8 cellular contexts compared by ENCODE assay signal in the genomic region with DNA sequence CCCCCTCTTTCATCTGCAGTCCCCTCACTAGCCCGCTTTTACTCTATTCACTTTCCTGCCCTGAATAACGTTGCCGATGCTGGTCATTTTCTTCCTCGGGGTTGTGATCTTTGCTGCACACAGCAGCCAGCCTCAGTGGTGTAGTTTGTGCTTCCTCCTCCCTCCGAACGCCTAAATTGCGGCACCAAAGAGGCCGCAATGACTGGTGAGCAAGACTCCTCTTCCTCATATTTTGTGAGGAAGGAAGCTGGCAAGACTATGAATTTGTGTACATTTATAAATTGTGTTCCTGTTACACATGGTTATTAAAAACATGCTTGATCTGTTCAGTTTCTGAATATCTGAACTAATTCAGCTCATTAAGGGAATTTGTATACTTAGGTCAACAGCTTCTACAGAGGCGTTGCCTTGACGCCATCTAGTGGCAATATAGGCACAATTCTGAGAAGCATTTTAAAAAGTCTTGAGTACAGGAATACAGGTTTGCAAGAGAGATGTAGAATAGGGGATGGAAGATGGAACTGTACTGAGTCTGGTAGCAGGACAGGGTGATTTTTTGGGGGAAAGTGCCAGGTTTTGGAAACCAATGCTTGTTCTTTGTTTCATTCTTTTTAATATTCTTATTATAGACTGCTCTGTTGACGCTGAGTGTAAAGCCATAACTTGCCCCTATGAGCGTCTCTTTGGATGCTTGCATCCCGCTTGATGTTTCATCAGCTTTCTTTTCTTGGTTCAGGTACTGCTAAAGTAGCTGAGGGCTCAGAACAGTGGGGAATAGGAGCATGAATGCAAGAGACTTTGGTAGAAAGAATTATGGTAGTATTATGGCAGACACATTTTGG. TPM values are rescaled to one million over a fixed set of nuclear protein-coding genes. Genes with fewer than 3 reads are reported as not detected.
DNase-seq lines count a peak whose midpoint lies in the region; ATAC-seq and TF ChIP-seq lines count a peak whose summit lies in the region.

No MANE protein-coding gene starts in this region.

- ATAC-seq in HG02623 (IDR thresholded peaks at IDR 0.05; ENCODE audit: unreplicated experiment) (peak; percentile 68), T-cell (replicated peaks in 1 of 4) (peak in 1 of 4 experiments; percentile 60), HG03521 (IDR thresholded peaks at IDR 0.05; ENCODE audit: unreplicated experiment) (no peak)

- no peaks in the 10 kb centered on the region for H3K4me1 ChIP-seq in esophagus squamous epithelium

- DNase-seq in AG04449 (ENCODE audit: low read depth, low spot score) (peak; percentile 5), GM12865 (ENCODE audit: low read depth) (peak; percentile 68), NCI-H1417 treated with DMSO at 0.1 percent for 48 hours (lab: John Stamatoyannopoulos, UW) (peak; percentile 6), T-cell (peak in 19 of 34 experiments; percentile 0 to 21 (median 4)), esophagus squamous epithelium (lab: John Stamatoyannopoulos, UW) (no peak), nephron progenitor cell (peak; percentile 17)

- TF ChIP-seq POLR2A in esophagus squamous epithelium (IDR thresholded peaks at IDR 0.05), result no peak

- H3K36me3 Mint-ChIP-seq in T-cell (peaks cover 16% of the 10 kb centered on the region), nephron progenitor cell (ENCODE audit: low read depth) (peaks cover 24% of the 10 kb centered on the region)

- peaks cover 0 to 25% (median 0%) of the 10 kb centered on the region in 3 donors for H3K36me3 ChIP-seq in esophagus squamous epithelium

- POLR2A ChIA-PET in AG04449 (lab: Yijun Ruan, JAX) (no interaction called here), T-cell (lab: Charles Lee) (no interaction called here)

- WGBS in esophagus squamous epithelium, 2 donors, result 66 to 72% methylated on average over 13 of the region's 13 CpGs

- TF ChIP-seq CTCF in AG04449 (IDR thresholded peaks at IDR 0.05; ENCODE audit: insufficient read depth, low read length, missing control alignments), result peak; percentile 64
- peak; percentile 74 for TF ChIP-seq CTCF in GM12865 (IDR thresholded peaks at IDR 0.05; ENCODE audit: insufficient read depth, low read depth, low read length, missing control alignments)
- peak; percentile 16 to 73 (median 46) for TF ChIP-seq CTCF in esophagus squamous epithelium (IDR thresholded peaks at IDR 0.05)
- peak; percentile 73 for TF ChIP-seq CTCF in nephron progenitor cell (IDR thresholded peaks at IDR 0.05)

- H3K4me1 Mint-ChIP-seq in T-cell (no peaks in the 10 kb centered on the region), nephron progenitor cell (no peaks in the 10 kb centered on the region)

- H3K27ac ChIP-seq in esophagus squamous epithelium, result no peak overlapping the region

- H3K4me3 Mint-ChIP-seq in T-cell (no peak overlapping the region), nephron progenitor cell (no peak overlapping the region)

- intact Hi-C loops in esophagus squamous epithelium (cut with DNase I), result no loop called here

- no peaks in the 10 kb centered on the region for H3K27me3 ChIP-seq in esophagus squamous epithelium

- H3K9me3 Mint-ChIP-seq in T-cell, result no peaks in the 10 kb centered on the region
- H3K9me3 Mint-ChIP-seq in nephron progenitor cell, result no peaks in the 10 kb centered on the region

- CTCF ChIA-PET in AG04449 (lab: Yijun Ruan, JAX) (interaction anchor here (0.6 to 5.2 kb wide), 17 partner anchors 9 to 1125 kb away, joined by 3 to 27 read pairs (median 5); a partner anchor contains a TSS), T-cell (lab: Charles Lee) (interaction anchor here (0.5 to 4.5 kb wide), 8 partner anchors 9 to 170 kb away, joined by 3 to 32 read pairs (median 4); a partner anchor contains a TSS)

- H3K4me3 ChIP-seq in AG04449 (ENCODE audit: low read depth, low read length), result no peak overlapping the region
- H3K4me3 ChIP-seq in GM12865 (ENCODE audit: low read depth, low read length), result no peak overlapping the region
- no peak overlapping the region for H3K4me3 ChIP-seq in esophagus squamous epithelium

- no peaks in the 10 kb centered on the region for H3K27me3 Mint-ChIP-seq in T-cell
- H3K27me3 Mint-ChIP-seq in nephron progenitor cell (ENCODE audit: low read depth, poor library complexity), result no peaks in the 10 kb centered on the region

- H3K9me3 ChIP-seq in esophagus squamous epithelium, result no peaks in the 10 kb centered on the region

- H3K27ac Mint-ChIP-seq in T-cell (no peak overlapping the region), nephron progenitor cell (peak overlapping the region; percentile 75)

RNA-seq across cellular contexts. Expression of a gene that starts 4.1 kb away (rescaled TPM):
- total RNA-seq in T-cell, result 1 to 10 TPM; 2.1 to 3.5 (median 3.3) TPM
- 1 to 10 TPM in 2 of 4 donors, under 1 TPM in 1, not detected in 1; 0.80 to 3.1 (median 2.3) TPM for total RNA-seq in esophagus squamous epithelium

RNA-seq across cellular contexts. Expression of a gene that starts 9.5 kb away (rescaled TPM):
- total RNA-seq in T-cell (1 to 10 TPM in 4 of 5 donors, under 1 TPM in 1; 0.86 to 2.6 (median 2.1) TPM), esophagus squamous epithelium (1 to 10 TPM in 2 of 4 donors, under 1 TPM in 2; 0.18 to 3.1 (median 1.3) TPM)

RNA-seq across cellular contexts. Expression of a gene that starts 22.0 kb away (rescaled TPM):
- 1 to 10 TPM in 3 of 5 donors, under 1 TPM in 2; 0.56 to 4.2 (median 2.8) TPM for total RNA-seq in T-cell
- total RNA-seq in esophagus squamous epithelium, result 1 to 10 TPM in 2 of 4 donors, under 1 TPM in 1, not detected in 1; 0.35 to 3.2 (median 2.7) TPM

RNA-seq across cellular contexts. Expression of a gene that starts 47.8 kb away (rescaled TPM):
- total RNA-seq in T-cell, result 100 to 1,000 TPM in 1 of 5 donors, 10 to 100 TPM in 4; 88.1 to 116 (median 91.1) TPM
- 100 to 1,000 TPM; 120 to 187 (median 146) TPM for total RNA-seq in esophagus squamous epithelium

RNA-seq across cellular contexts. Expression of a gene that starts 55.4 kb away (rescaled TPM):
- not detected for total RNA-seq in T-cell
- not detected for total RNA-seq in esophagus squamous epithelium
